Comparison of ENCODE assay signal across 8 cellular contexts in genomic region chr2:196160101-196160500, GRCh38. TPM values are rescaled to one million over a fixed set of nuclear protein-coding genes. Genes with fewer than 3 reads are reported as not detected.
A peak's percentile ranks its signal among the peaks of the same experiment; 100 is the strongest.
DNase-seq lines count a peak whose midpoint lies in the region; ATAC-seq and TF ChIP-seq lines count a peak whose summit lies in the region.

No MANE protein-coding gene starts in this region.

- peak overlapping the region; percentile 87 for H3K4me2 ChIP-seq in BLaER1

- peaks cover 2% of the 10 kb centered on the region for H3K4me1 Mint-ChIP-seq in MCF 10A (ENCODE audit: insufficient read depth, unreplicated experiment)

- H3K9me3 ChIP-seq in BLaER1 (no peaks in the 10 kb centered on the region), Panc1 (ENCODE audit: control insufficient read depth, insufficient read depth, low read depth, low read length) (no peaks in the 10 kb centered on the region), lower lobe of right lung (no peaks in the 10 kb centered on the region)

- no peak for TF ChIP-seq CTCF in Panc1 (IDR thresholded peaks at IDR 0.05)
- no peak for TF ChIP-seq CTCF in MCF 10A (IDR thresholded peaks at IDR 0.05; ENCODE audit: unreplicated experiment)
- TF ChIP-seq CTCF in lower lobe of right lung (IDR thresholded peaks at IDR 0.05), result no peak

- DNase-seq in Panc1 (ENCODE audit: low read depth, low spot score) (no peak), MCF 10A (ENCODE audit: unreplicated experiment) (peak; percentile 88), lower lobe of right lung (no peak), anterior cingulate cortex (lab: John Stamatoyannopoulos, UW) (no peak), NCI-H345 (lab: John Stamatoyannopoulos, UW) (no peak)

- H4K20me1 ChIP-seq in BLaER1, result peaks cover 9% of the 10 kb centered on the region; the same call in 1 of the 2 replicates

- no peak overlapping the region; the same call in 1 of the 2 replicates for H3K4me3 ChIP-seq in BLaER1
- H3K4me3 ChIP-seq in Panc1 (ENCODE audit: low read depth in 2 of 2, low read length in 2 of 2), result no peak overlapping the region
- no peak overlapping the region for H3K4me3 ChIP-seq in lower lobe of right lung

- H3K4me1 ChIP-seq in BLaER1, result peaks cover 66% of the 10 kb centered on the region
- H3K4me1 ChIP-seq in Panc1 (ENCODE audit: control insufficient read depth, insufficient read depth, low read length), result peaks cover 15% of the 10 kb centered on the region
- H3K4me1 ChIP-seq in lower lobe of right lung, result peaks cover 5% of the 10 kb centered on the region

- in situ Hi-C loops in Panc1 (cut with HindIII; ENCODE audit: low pct_unique_long_range_greater_than_20kb, low sequenced_read_pairs), result no loop called here

- no peak overlapping the region for H3K9ac ChIP-seq in BLaER1

- H3K9me3 Mint-ChIP-seq in MCF 10A (ENCODE audit: unreplicated experiment), result no peaks in the 10 kb centered on the region

- CTCF ChIA-PET in Panc1 (lab: Charles Lee), result no interaction called here
- CTCF ChIA-PET in MCF 10A (lab: Yijun Ruan, JAX), result interaction anchor here (1.6 to 1.9 kb wide), 2 partner anchors 82 to 116 kb away, joined by 4 to 5 read pairs; no protein-coding TSS in a partner anchor

- H3K27me3 ChIP-seq in BLaER1 (no peaks in the 10 kb centered on the region), Panc1 (ENCODE audit: control insufficient read depth, insufficient read depth, low read length) (no peaks in the 10 kb centered on the region), lower lobe of right lung (ENCODE audit: low read depth) (no peaks in the 10 kb centered on the region)

- POLR2A ChIA-PET in Panc1 (lab: Charles Lee), result no interaction called here
- POLR2A ChIA-PET in MCF 10A (lab: Yijun Ruan, JAX), result interaction anchor here (0.9 to 6.3 kb wide), 4 partner anchors 10 to 78 kb away, joined by 3 to 50 read pairs (median 4); partner anchors contain the start of gene STK17B

- H3K27ac Mint-ChIP-seq in MCF 10A (ENCODE audit: low read depth, unreplicated experiment), result peak overlapping the region; percentile 27

- H3K27me3 Mint-ChIP-seq in MCF 10A (ENCODE audit: insufficient read depth, unreplicated experiment), result no peaks in the 10 kb centered on the region

- intact Hi-C loops in Panc1 (cut with micrococcal nuclease; ENCODE audit: unreplicated experiment), result no loop called here
- intact Hi-C loops in MCF 10A (cut with micrococcal nuclease), result loop anchor here (10.0 kb wide), 1 partner anchor 175 kb away; no protein-coding TSS in a partner anchor
- intact Hi-C loops in lower lobe of right lung (cut with DNase I), result no loop called here

- no TSS peak for BruUV-seq in Panc1 (replicated peaks; lab: Mats Ljungman, UMichigan)
- no TSS peak for BruUV-seq in MCF 10A (replicated peaks; lab: Mats Ljungman, UMichigan)

- ATAC-seq in GM19025 (IDR thresholded peaks at IDR 0.05; ENCODE audit: low read depth, unreplicated experiment), result peak; percentile 87
- ATAC-seq in HG03097 (IDR thresholded peaks at IDR 0.05; ENCODE audit: low FRiP score, unreplicated experiment), result peak; percentile 73
- peak; percentile 74; the same call in 1 of the 2 replicates for ATAC-seq in Panc1
- ATAC-seq in lower lobe of right lung, result peak; percentile 91 to 92

- H3K27ac ChIP-seq in BLaER1, result peak overlapping the region; percentile 89
- H3K27ac ChIP-seq in Panc1 (ENCODE audit: low read length), result no peak overlapping the region
- peak overlapping the region; percentile 38 for H3K27ac ChIP-seq in lower lobe of right lung

- H3K36me3 ChIP-seq in BLaER1, result peaks cover 42% of the 10 kb centered on the region
- peaks cover 11% of the 10 kb centered on the region; the same call in 1 of the 2 replicates for H3K36me3 ChIP-seq in Panc1 (ENCODE audit: control insufficient read depth, insufficient read depth, low read length)
- H3K36me3 ChIP-seq in lower lobe of right lung, result peaks cover 34% of the 10 kb centered on the region

- H3K4me3 Mint-ChIP-seq in MCF 10A (ENCODE audit: unreplicated experiment), result peak overlapping the region; percentile 14

- peaks cover 43% of the 10 kb centered on the region for H3K36me3 Mint-ChIP-seq in MCF 10A (ENCODE audit: insufficient read depth, unreplicated experiment)

RNA-seq across cellular contexts. Expression of gene STK17B, which starts 11.3 kb away (rescaled TPM):
- 19.3 TPM for total RNA-seq in Panc1 (2021; ENCODE audit: unreplicated experiment)
- polyA plus RNA-seq in Panc1 (2012; ENCODE audit: insufficient read length), result 3.5 TPM
- 17.1 and 20.7 TPM in 2 replicates for total RNA-seq in MCF 10A (2022)
- total RNA-seq in lower lobe of right lung, result 54.0 TPM
